ENCODE assay signal across 28 cellular contexts in the genomic region with DNA sequence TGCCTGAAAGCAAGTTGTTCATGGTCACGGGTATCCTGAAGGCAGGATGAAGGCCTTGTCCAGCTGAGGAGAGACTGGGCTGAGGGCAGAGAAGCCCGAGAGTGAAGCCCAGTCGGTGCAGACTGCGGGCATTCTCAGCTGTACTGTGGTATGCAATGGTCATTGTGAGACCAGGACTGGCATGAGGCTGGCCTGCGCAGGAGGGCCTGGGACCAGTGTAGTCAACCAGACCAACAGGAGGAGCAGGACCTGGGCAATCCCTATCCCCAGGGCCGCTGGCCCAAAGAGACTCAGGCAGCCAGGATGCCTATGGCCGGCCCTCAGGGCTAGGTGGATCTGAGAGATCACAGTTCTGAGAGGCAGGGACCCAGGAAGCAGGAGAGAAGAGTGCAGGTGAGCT.
"Had no signal": no experiment of that assay in that cellular context is flagged by ENCODE, and none has a peak within 500 bp of the region (broad histone marks: within the 10 kb centered on the region; RNA-seq: fewer than 3 reads in every experiment).

No MANE protein-coding gene starts in this region.

- H3K27ac ChIP-seq: left lung, lower lobe of right lung, ovary, right atrium auricular region, right lobe of liver, stomach, testis, thyroid gland, transverse colon, upper lobe of left lung, vagina had no signal

- H3K27me3 Mint-ChIP-seq: progenitor cell of endocrine pancreas had no signal

- ATAC-seq: left colon; left lung; lower lobe of right lung; natural killer cell; stimulated activated naive B cell treated with anti-CD40 and anti-IgM and Interleukin-4, amounts not matched to agents 10 μg/mL and 1 μg/mL and 100 μg/mL, for 72 hours; stimulated activated naive CD8-positive, alpha-beta T cell treated with anti-CD3 and anti-CD28 coated beads, Interleukin-15, Interleukin-2, amounts not matched to agents 100 U/mL and 50 U/mL, for 24 hours had no signal

- H3K27ac Mint-ChIP-seq: mesothelial cell of epicardium; natural killer cell; nephron progenitor cell; progenitor cell of endocrine pancreas; stimulated activated naive B cell treated with anti-CD40 and anti-IgM and Interleukin-4, amounts not matched to agents 10 μg/mL and 1 μg/mL and 100 μg/mL, for 72 hours had no signal

- H3K4me3 Mint-ChIP-seq: mesothelial cell of epicardium; natural killer cell; nephron progenitor cell; stimulated activated naive B cell treated with anti-CD40 and anti-IgM and Interleukin-4, amounts not matched to agents 10 μg/mL and 1 μg/mL and 100 μg/mL, for 72 hours had no signal

- H3K36me3 ChIP-seq: ovary, right atrium auricular region, transverse colon had no signal

- H3K9me3 ChIP-seq: left lung, lower lobe of right lung, ovary, right atrium auricular region, right lobe of liver, stomach, testis, thyroid gland, transverse colon, upper lobe of left lung, vagina had no signal

- H3K9me3 Mint-ChIP-seq: naive B cell; natural killer cell; nephron progenitor cell; stimulated activated naive B cell treated with anti-CD40 and anti-IgM and Interleukin-4, amounts not matched to agents 10 μg/mL and 1 μg/mL and 100 μg/mL, for 72 hours had no signal

- H3K4me1 ChIP-seq: left lung, lower lobe of right lung, right lobe of liver, stomach, testis, thyroid gland, transverse colon, upper lobe of left lung had no signal

- H3K36me3 Mint-ChIP-seq: natural killer cell had no signal

- DNase-seq: hippocampal formation; left colon; left lung; lower lobe of right lung; mammary epithelial cell; mesendoderm; naive B cell; natural killer cell; nephron progenitor cell; ovary; right lobe of liver; stimulated activated CD4-positive, alpha-beta T cell treated with anti-CD3 and anti-CD28 coated beads, Interleukin-1b, Interleukin-23, amount 100 ng/mL, for 48 hours; stimulated activated CD4-positive, alpha-beta T cell treated with anti-CD3 and anti-CD28 coated beads, Interleukin-2, amount 100 ng/mL, for 48 hours; stimulated activated CD4-positive, alpha-beta T cell treated with anti-CD3 and anti-CD28 coated beads, Interleukin-4, amount 100 ng/mL, for 4 hours; stimulated activated CD8-positive, alpha-beta memory T cell treated with anti-CD3 and anti-CD28 coated beads, Interleukin-4, amount 100 ng/mL, for 48 hours; stimulated activated naive B cell treated with anti-CD40 and anti-IgM and Interleukin-4, amounts not matched to agents 10 μg/mL and 1 μg/mL and 100 μg/mL, for 72 hours; stimulated activated naive CD8-positive, alpha-beta T cell treated with anti-CD3 and anti-CD28 coated beads, Interleukin-15, Interleukin-2, amounts not matched to agents 100 U/mL and 50 U/mL, for 24 hours; stomach; testis; thyroid gland; transverse colon; upper lobe of left lung had no signal

- FAIRE-seq: keratinocyte had no signal

- H3K4me3 ChIP-seq: left lung, lower lobe of right lung, ovary, right atrium auricular region, right lobe of liver, smooth muscle cell, stomach, testis, thyroid gland, transverse colon, upper lobe of left lung, vagina had no signal

- H3K4me1 Mint-ChIP-seq: mesothelial cell of epicardium; naive B cell; stimulated activated naive B cell treated with anti-CD40 and anti-IgM and Interleukin-4, amounts not matched to agents 10 μg/mL and 1 μg/mL and 100 μg/mL, for 72 hours had no signal
